Comparison of ENCODE assay signal across 10 cellular contexts in the genomic region with DNA sequence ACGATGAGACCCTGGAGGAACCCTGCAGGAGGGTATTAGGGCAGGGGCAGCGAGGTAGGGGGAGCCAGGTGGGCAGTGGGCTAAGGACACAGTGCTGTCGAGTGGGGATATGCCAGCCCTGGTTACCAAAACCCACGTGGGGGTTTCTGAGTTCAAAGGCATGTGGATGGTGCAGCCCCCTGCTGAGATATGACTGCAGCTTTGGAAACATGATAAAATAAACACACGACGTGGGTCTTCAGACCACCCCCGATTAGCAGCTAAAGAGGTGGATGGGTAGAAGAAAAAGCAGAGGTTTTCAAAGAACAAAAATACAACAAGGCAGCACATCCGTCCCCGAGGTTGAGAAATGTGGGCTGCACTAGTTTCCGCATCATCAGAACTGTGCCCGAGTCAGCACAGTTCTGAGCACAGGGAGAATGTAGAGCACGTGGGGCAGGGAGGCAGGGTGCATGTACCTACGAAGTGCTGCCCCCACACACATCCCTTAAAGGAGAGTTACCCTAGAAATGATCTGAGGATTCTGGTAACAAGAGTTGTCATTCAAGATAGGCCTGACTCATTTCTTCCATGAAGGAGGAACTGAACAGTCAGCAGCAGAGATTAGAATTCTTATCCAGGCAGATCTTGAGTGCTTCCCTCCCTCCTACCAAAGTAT.
A peak's percentile ranks its signal among the peaks of the same experiment; 100 is the strongest.
DNase-seq lines count a peak whose midpoint lies in the region; ATAC-seq and TF ChIP-seq lines count a peak whose summit lies in the region.
"Had no signal": no experiment of that assay in that cellular context is flagged by ENCODE, and none has a peak within 500 bp of the region (broad histone marks: within the 10 kb centered on the region; RNA-seq: fewer than 3 reads in every experiment).

No MANE protein-coding gene starts in this region.

- H3K9ac ChIP-seq in neuronal stem cell (ENCODE audit: low read depth, low read length, poor library complexity) (no peak overlapping the region), MM.1S (ENCODE audit: low read length) (no peak overlapping the region)

- H3K27ac Mint-ChIP-seq in activated naive CD4-positive, alpha-beta T cell treated with anti-CD3 and anti-CD28 coated beads, Interleukin-2, amount 10 ng/mL, durations not matched to agents 7 days and 5 days, result no peak overlapping the region

- CTCF ChIA-PET in AG04449 (lab: Yijun Ruan, JAX), result interaction anchor here (0.8 to 4.1 kb wide), 2 partner anchors 12 to 892 kb away, joined by 3 to 27 read pairs; no protein-coding TSS in a partner anchor
- CTCF ChIA-PET in activated naive CD4-positive, alpha-beta T cell treated with anti-CD3 and anti-CD28 coated beads, Interleukin-2, amount 10 ng/mL, durations not matched to agents 7 days and 5 days (lab: Charles Lee), result no interaction called here

- no peak overlapping the region for H3K4me2 ChIP-seq in neuronal stem cell (ENCODE audit: insufficient read depth, low read length, poor library complexity, severe bottlenecking)
- no peak overlapping the region for H3K4me2 ChIP-seq in MM.1S (ENCODE audit: low read depth, low read length)

- no peak overlapping the region for H3K4me3 Mint-ChIP-seq in activated naive CD4-positive, alpha-beta T cell treated with anti-CD3 and anti-CD28 coated beads, Interleukin-2, amount 10 ng/mL, durations not matched to agents 7 days and 5 days

- no peak overlapping the region for H3K4me3 ChIP-seq in AG04449 (ENCODE audit: low read depth, low read length)
- no peak overlapping the region for H3K4me3 ChIP-seq in neuronal stem cell (ENCODE audit: low read length in 2 of 2)
- H3K4me3 ChIP-seq in MM.1S (ENCODE audit: low read length), result no peak overlapping the region
- H3K4me3 ChIP-seq in testis, result no peak overlapping the region
- H3K4me3 ChIP-seq: sigmoid colon had no signal

- no peaks in the 10 kb centered on the region for H3K79me1 ChIP-seq in neuronal stem cell (ENCODE audit: low read depth, low read length)

- no peak overlapping the region for H2AK5ac ChIP-seq in neuronal stem cell (ENCODE audit: low read depth, low read length)

- no peaks in the 10 kb centered on the region for H3K4me1 ChIP-seq in neuronal stem cell (ENCODE audit: control insufficient read depth in 2 of 2, insufficient read depth in 1 of 2, low read depth in 1 of 2, low read length in 2 of 2)
- peaks cover 12% of the 10 kb centered on the region for H3K4me1 ChIP-seq in MM.1S (ENCODE audit: low read length)
- H3K4me1 ChIP-seq in testis, result no peaks in the 10 kb centered on the region
- H3K4me1 ChIP-seq: sigmoid colon had no signal

- no peaks in the 10 kb centered on the region for H4K20me1 ChIP-seq in MM.1S (ENCODE audit: insufficient read depth, low read length)

- no peak overlapping the region for H3K14ac ChIP-seq in neuronal stem cell (ENCODE audit: low read length)

- H3K27ac ChIP-seq in neuronal stem cell (replicated peaks; ENCODE audit: low read length) (no peak overlapping the region), MM.1S (ENCODE audit: low read length) (no peak overlapping the region), testis (no peak overlapping the region)
- H3K27ac ChIP-seq: sigmoid colon had no signal

- no peak overlapping the region for H2BK120ac ChIP-seq in neuronal stem cell (ENCODE audit: low read depth, low read length)

- H2BK12ac ChIP-seq in neuronal stem cell (ENCODE audit: low read length), result no peak overlapping the region

- H3K27me3 ChIP-seq in neuronal stem cell (ENCODE audit: control insufficient read depth in 3 of 3, insufficient read depth in 3 of 3, low read depth in 1 of 3, low read length in 3 of 3) (peaks cover 0 to 32% (median 0%) of the 10 kb centered on the region in 3 experiments), MM.1S (replicated peaks; ENCODE audit: insufficient read depth, low read length) (no peaks in the 10 kb centered on the region), testis (no peaks in the 10 kb centered on the region)
- H3K27me3 ChIP-seq: sigmoid colon had no signal

- H3K23ac ChIP-seq in neuronal stem cell (ENCODE audit: low read depth, low read length, poor library complexity), result no peak overlapping the region

- H3K36me3 Mint-ChIP-seq in activated naive CD4-positive, alpha-beta T cell treated with anti-CD3 and anti-CD28 coated beads, Interleukin-2, amount 10 ng/mL, durations not matched to agents 7 days and 5 days, result no peaks in the 10 kb centered on the region

- H3K4me1 Mint-ChIP-seq in activated naive CD4-positive, alpha-beta T cell treated with anti-CD3 and anti-CD28 coated beads, Interleukin-2, amount 10 ng/mL, durations not matched to agents 7 days and 5 days, result peaks cover 39% of the 10 kb centered on the region

- no peak overlapping the region for H2AFZ ChIP-seq in neuronal stem cell (ENCODE audit: low read length)
- H2AFZ ChIP-seq in MM.1S (ENCODE audit: low read length), result no peak overlapping the region

- no peak for TF ChIP-seq CTCF in AG04449 (IDR thresholded peaks at IDR 0.05; ENCODE audit: insufficient read depth, low read length, missing control alignments)
- TF ChIP-seq CTCF in MM.1S (IDR thresholded peaks at IDR 0.05; ENCODE audit: low read length), result no peak
- TF ChIP-seq CTCF in testis (IDR thresholded peaks at IDR 0.05), result no peak

- no CpG with 5 or more reads among the region's 13 CpGs for WGBS in neuronal stem cell (ENCODE audit: extremely low coverage in 2 of 2, insufficient read length in 2 of 2, insufficient replicate concordance in 1 of 2), 2 donors
- 68 to 70% methylated on average over 13 of the region's 13 CpGs for WGBS in testis, 2 donors

- no peak for TF ChIP-seq POLR2A in testis (IDR thresholded peaks at IDR 0.05)

- H3K79me2 ChIP-seq in MM.1S (ENCODE audit: low read length), result no peaks in the 10 kb centered on the region

- H2BK15ac ChIP-seq in neuronal stem cell (ENCODE audit: low read length), result no peak overlapping the region

- no peak overlapping the region for H4K8ac ChIP-seq in neuronal stem cell (ENCODE audit: low read depth, low read length)

- no peaks in the 10 kb centered on the region for H3K9me3 Mint-ChIP-seq in activated naive CD4-positive, alpha-beta T cell treated with anti-CD3 and anti-CD28 coated beads, Interleukin-2, amount 10 ng/mL, durations not matched to agents 7 days and 5 days

- no peaks in the 10 kb centered on the region for H3K9me2 ChIP-seq in MM.1S (replicated peaks; ENCODE audit: insufficient read depth, low read length)

- intact Hi-C loops in testis (cut with DNase I; ENCODE audit: low total_unique reads), result no loop called here

- POLR2A ChIA-PET in AG04449 (lab: Yijun Ruan, JAX), result no interaction called here

- H3K18ac ChIP-seq in neuronal stem cell (ENCODE audit: low read length), result no peak overlapping the region

- H3K9me3 ChIP-seq in neuronal stem cell (replicated peaks in 1 of 2; ENCODE audit: control insufficient read depth in 2 of 2, insufficient read depth in 1 of 2, low read depth in 1 of 2, low read length in 2 of 2), result no peaks in the 10 kb centered on the region
- H3K9me3 ChIP-seq in MM.1S (replicated peaks; ENCODE audit: insufficient read depth, low read length), result no peaks in the 10 kb centered on the region
- no peaks in the 10 kb centered on the region for H3K9me3 ChIP-seq in testis
- H3K9me3 ChIP-seq: sigmoid colon had no signal

- DNase-seq in AG04449 (ENCODE audit: low read depth, low spot score) (peak; percentile 7), RPMI8226 (peak; percentile 15), neuronal stem cell (ENCODE audit: low spot score) (no peak), GOT3 (lab: John Stamatoyannopoulos, UW) (no peak), MM.1S (no peak), testis (no peak)
- peak; percentile 39 for DNase-seq in activated naive CD4-positive, alpha-beta T cell treated with anti-CD3 and anti-CD28 coated beads, Interleukin-2, amount 10 ng/mL, durations not matched to agents 7 days and 5 days
- DNase-seq: NCI-H526 treated with DMSO at 0.1 percent for 48 hours, sigmoid colon had no signal

- no peaks in the 10 kb centered on the region for H3F3A ChIP-seq in MM.1S (ENCODE audit: insufficient read depth, low read length)

- no peak for ATAC-seq in HG02884 (IDR thresholded peaks at IDR 0.05; ENCODE audit: unreplicated experiment)

- peak overlapping the region; percentile 49 for H4K91ac ChIP-seq in neuronal stem cell (ENCODE audit: low read depth, low read length, poor library complexity)

- H2BK5ac ChIP-seq in neuronal stem cell (ENCODE audit: low read length), result no peak overlapping the region

- H3K4ac ChIP-seq in neuronal stem cell (ENCODE audit: low read length), result no peak overlapping the region

- H3K36me3 ChIP-seq in neuronal stem cell (replicated peaks in 1 of 2; ENCODE audit: control insufficient read depth in 2 of 2, insufficient read depth in 2 of 2, low read length in 2 of 2), result no peaks in the 10 kb centered on the region
- H3K36me3 ChIP-seq in MM.1S (replicated peaks; ENCODE audit: insufficient read depth, low read length), result no peaks in the 10 kb centered on the region
- H3K36me3 ChIP-seq in testis (ENCODE audit: low read depth, missing control alignments), result no peaks in the 10 kb centered on the region
- H3K36me3 ChIP-seq: sigmoid colon had no signal

- peaks cover 23% of the 10 kb centered on the region for H3K27me3 Mint-ChIP-seq in activated naive CD4-positive, alpha-beta T cell treated with anti-CD3 and anti-CD28 coated beads, Interleukin-2, amount 10 ng/mL, durations not matched to agents 7 days and 5 days

Comparison
In these comparisons a context has a peak if more than half of its experiments do, and no peak if none do; other contexts are left out.
1. DNase-seq: peak in AG04449 (single experiment), RPMI8226 (single experiment) and activated naive CD4-positive, alpha-beta T cell treated with anti-CD3 and anti-CD28 coated beads, Interleukin-2, amount 10 ng/mL, durations not matched to agents 7 days and 5 days (single experiment); none in neuronal stem cell (single experiment), GOT3 (single experiment), MM.1S (single experiment) and testis (single experiment).